Comparison of ENCODE assay signal across 1 cellular context in the genomic region with DNA sequence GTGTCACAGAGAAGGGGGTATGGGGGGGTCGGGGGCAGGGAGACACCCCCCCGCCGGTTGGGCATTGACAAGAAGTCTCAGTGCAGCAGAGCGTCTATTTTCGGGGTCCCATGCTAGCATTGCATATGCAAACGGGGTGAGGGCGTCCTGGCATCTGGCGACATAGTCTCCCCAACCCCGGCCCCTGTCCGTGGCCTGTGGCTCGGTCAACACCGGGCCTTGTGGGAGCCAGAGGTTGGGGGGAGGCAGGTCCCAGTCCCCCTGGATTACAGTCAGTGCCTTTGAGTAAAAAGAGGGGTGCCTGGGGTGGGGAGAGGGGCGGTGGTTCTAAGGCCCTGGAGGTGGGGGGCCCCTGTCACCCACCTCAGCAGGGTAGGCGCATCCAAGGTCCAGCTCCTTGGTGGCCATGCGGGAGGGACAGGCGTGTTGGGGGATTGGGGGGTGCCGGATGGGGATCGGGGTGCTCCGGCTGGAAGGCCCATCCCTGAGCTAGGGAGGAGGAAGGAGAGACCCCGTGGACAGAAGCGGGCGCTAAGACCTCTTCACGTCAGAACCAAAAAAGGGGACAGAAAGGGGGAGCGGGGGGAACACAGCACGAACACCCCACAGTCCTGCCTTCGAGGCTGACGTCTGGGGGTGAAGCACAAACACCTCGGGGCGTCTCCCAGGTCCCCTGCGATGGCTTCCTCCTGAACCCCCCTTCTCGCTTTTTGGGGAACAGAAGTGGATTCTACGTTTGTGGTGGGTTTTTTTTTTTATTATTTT.
TF ChIP-seq lines count a peak whose summit lies in the region.

No MANE protein-coding gene starts in this region.

TF ChIP-seq in GM23338, 12 proteins besides CTCF, POLR2A, EP300 and RAD21 (continued from another document):
- TF ChIP-seq, protein P1, sequence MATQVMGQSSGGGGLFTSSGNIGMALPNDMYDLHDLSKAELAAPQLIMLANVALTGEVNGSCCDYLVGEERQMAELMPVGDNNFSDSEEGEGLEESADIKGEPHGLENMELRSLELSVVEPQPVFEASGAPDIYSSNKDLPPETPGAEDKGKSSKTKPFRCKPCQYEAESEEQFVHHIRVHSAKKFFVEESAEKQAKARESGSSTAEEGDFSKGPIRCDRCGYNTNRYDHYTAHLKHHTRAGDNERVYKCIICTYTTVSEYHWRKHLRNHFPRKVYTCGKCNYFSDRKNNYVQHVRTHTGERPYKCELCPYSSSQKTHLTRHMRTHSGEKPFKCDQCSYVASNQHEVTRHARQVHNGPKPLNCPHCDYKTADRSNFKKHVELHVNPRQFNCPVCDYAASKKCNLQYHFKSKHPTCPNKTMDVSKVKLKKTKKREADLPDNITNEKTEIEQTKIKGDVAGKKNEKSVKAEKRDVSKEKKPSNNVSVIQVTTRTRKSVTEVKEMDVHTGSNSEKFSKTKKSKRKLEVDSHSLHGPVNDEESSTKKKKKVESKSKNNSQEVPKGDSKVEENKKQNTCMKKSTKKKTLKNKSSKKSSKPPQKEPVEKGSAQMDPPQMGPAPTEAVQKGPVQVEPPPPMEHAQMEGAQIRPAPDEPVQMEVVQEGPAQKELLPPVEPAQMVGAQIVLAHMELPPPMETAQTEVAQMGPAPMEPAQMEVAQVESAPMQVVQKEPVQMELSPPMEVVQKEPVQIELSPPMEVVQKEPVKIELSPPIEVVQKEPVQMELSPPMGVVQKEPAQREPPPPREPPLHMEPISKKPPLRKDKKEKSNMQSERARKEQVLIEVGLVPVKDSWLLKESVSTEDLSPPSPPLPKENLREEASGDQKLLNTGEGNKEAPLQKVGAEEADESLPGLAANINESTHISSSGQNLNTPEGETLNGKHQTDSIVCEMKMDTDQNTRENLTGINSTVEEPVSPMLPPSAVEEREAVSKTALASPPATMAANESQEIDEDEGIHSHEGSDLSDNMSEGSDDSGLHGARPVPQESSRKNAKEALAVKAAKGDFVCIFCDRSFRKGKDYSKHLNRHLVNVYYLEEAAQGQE (IDR thresholded peaks at IDR 0.05; ENCODE audit: unreplicated experiment) = no peak
- no peak for TF ChIP-seq EZH2phosphoT487 (IDR thresholded peaks at IDR 0.05; ENCODE audit: unreplicated experiment)
- TF ChIP-seq ZNF114 (CRISPR knock-in tag; IDR thresholded peaks at IDR 0.05) = no peak
- no peak for TF ChIP-seq POLR2AphosphoS5 (IDR thresholded peaks at IDR 0.05; ENCODE audit: low read depth)
- TF ChIP-seq CREB1 (CRISPR knock-in tag; IDR thresholded peaks at IDR 0.05; ENCODE audit: low read depth) = no peak
TF ChIP-seq in GM23338: peak in this region for 0.
